ENCODE assay signal across 12 cellular contexts in the genomic region with DNA sequence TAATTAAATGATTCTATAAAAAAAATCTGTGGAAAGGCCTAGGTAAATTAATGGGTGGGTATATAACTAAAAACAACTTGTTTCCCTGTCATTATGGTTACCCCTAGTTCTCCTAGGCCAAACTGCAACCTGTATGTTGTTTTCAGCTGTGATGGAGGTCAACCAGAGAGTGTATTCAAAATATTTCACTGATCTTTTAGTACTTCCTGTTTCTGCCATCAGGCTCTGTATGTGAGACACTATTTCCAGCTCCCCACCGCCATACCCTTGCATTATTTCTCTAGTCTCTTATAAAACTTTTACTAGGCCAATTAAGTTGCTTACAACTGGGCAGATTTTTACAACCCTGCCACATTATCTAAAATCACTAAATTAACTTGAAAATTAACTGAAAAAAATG. TPM values are rescaled to one million over a fixed set of nuclear protein-coding genes. Genes with fewer than 3 reads are reported as not detected.
DNase-seq lines count a peak whose midpoint lies in the region; ATAC-seq and TF ChIP-seq lines count a peak whose summit lies in the region.
"Had no signal": no experiment of that assay in that cellular context is flagged by ENCODE, and none has a peak within 500 bp of the region (broad histone marks: within the 10 kb centered on the region; RNA-seq: fewer than 3 reads in every experiment).

No MANE protein-coding gene starts in this region.

- no peak overlapping the region for H3K4me3 ChIP-seq in transverse colon
- H3K4me3 ChIP-seq: lower lobe of right lung had no signal

- TF ChIP-seq EP300 in transverse colon (IDR thresholded peaks at IDR 0.05; ENCODE audit: low read depth), result no peak

- no peak for TF ChIP-seq CTCF in natural killer cell (IDR thresholded peaks at IDR 0.05)
- TF ChIP-seq CTCF in transverse colon (IDR thresholded peaks at IDR 0.05), result no peak

- in situ Hi-C loops in transverse colon (cut with MboI; ENCODE audit: low pct_ligation_motif_present in 1 of 4, low pct_unique_long_range_greater_than_20kb in 1 of 4, low sequenced_read_pairs in 3 of 4), result no loop called here

- H3K27ac Mint-ChIP-seq in natural killer cell, result peak overlapping the region; percentile 66 to 76

- intact Hi-C loops in natural killer cell (cut with micrococcal nuclease), result no loop called here
- intact Hi-C loops in transverse colon (cut with DNase I; ENCODE audit: low total_unique reads), result no loop called here

- H3K27me3 Mint-ChIP-seq in natural killer cell (ENCODE audit: low read depth in 2 of 2), result no peaks in the 10 kb centered on the region
- H3K27me3 Mint-ChIP-seq: T-cell had no signal

- peaks cover 0 to 15% (median 6%) of the 10 kb centered on the region in 4 donors for H3K4me1 ChIP-seq in transverse colon
- H3K4me1 ChIP-seq: lower lobe of right lung had no signal

- 41 to 60% methylated on average over 1 of the region's 1 CpG for WGBS in transverse colon (ENCODE audit: low coverage in 1 of 2), 2 donors

- no peak for TF ChIP-seq POLR2A in transverse colon (IDR thresholded peaks at IDR 0.05)

- H3K9me3 ChIP-seq in transverse colon, result no peaks in the 10 kb centered on the region
- H3K9me3 ChIP-seq: lower lobe of right lung had no signal

- peak; percentile 79 for ATAC-seq in HG02623 (IDR thresholded peaks at IDR 0.05; ENCODE audit: unreplicated experiment)
- peak in 1 of 3 donors; percentile 47 for ATAC-seq in natural killer cell
- ATAC-seq: lower lobe of right lung had no signal

- H3K36me3 ChIP-seq in transverse colon, result peaks cover 0 to 19% (median 6%) of the 10 kb centered on the region in 4 donors

- no peak overlapping the region for H3K4me3 Mint-ChIP-seq in natural killer cell
- H3K4me3 Mint-ChIP-seq: T-cell had no signal

- H3K9me3 Mint-ChIP-seq in natural killer cell, result no peaks in the 10 kb centered on the region
- H3K9me3 Mint-ChIP-seq: T-cell had no signal

- no peaks in the 10 kb centered on the region for H3K36me3 Mint-ChIP-seq in natural killer cell

- DNase-seq in SKM-1 treated with dmso at 0.1 percent for 144 hours (lab: John Stamatoyannopoulos, UW; ENCODE audit: unreplicated experiment) (peak; percentile 1), SKM-1 (lab: John Stamatoyannopoulos, UW; ENCODE audit: unreplicated experiment) (no peak), Kasumi-1 (lab: John Stamatoyannopoulos, UW) (peak; percentile 32 to 42), natural killer cell (no peak), AG20443 (ENCODE audit: low spot score) (no peak), iPS-NIHi11 (ENCODE audit: low spot score) (no peak), transverse colon (no peak)
- DNase-seq: activated naive CD4-positive, alpha-beta T cell treated with Interleukin-2 at 50 U/mL for 16 hours; lower lobe of right lung; T-cell had no signal

- H3K4me1 Mint-ChIP-seq in natural killer cell, result peaks cover 20 to 21% of the 10 kb centered on the region in 2 donors

- no peak overlapping the region for H3K27ac ChIP-seq in transverse colon
- H3K27ac ChIP-seq: lower lobe of right lung had no signal

- H3K27me3 ChIP-seq in transverse colon, result no peaks in the 10 kb centered on the region

RNA-seq across cellular contexts. Expression of a gene that starts 21.0 kb away (rescaled TPM):
- not detected for total RNA-seq in natural killer cell
- total RNA-seq in transverse colon, result 1 to 10 TPM in 1 of 4 donors, under 1 TPM in 1, not detected in 2; 0.79 to 1.5 TPM
- total RNA-seq: LHCN-M2 had no signal

Comparison
In these comparisons a context has a peak if more than half of its experiments do, and no peak if none do; other contexts are left out.
1. DNase-seq: peak in SKM-1 treated with dmso at 0.1 percent for 144 hours (single experiment) and Kasumi-1 (2 of 2); none in SKM-1 (single experiment), natural killer cell (single experiment), AG20443 (single experiment), iPS-NIHi11 (single experiment) and transverse colon (single experiment).